In genomic region chr7:38977658-38978057, GRCh38 we compare ENCODE assay signal across 25 cellular contexts. TPM values are rescaled to one million over a fixed set of nuclear protein-coding genes. Genes with fewer than 3 reads are reported as not detected.
A peak's percentile ranks its signal among the peaks of the same experiment; 100 is the strongest.
DNase-seq lines count a peak whose midpoint lies in the region; ATAC-seq and TF ChIP-seq lines count a peak whose summit lies in the region.
"Had no signal": no experiment of that assay in that cellular context is flagged by ENCODE, and none has a peak within 500 bp of the region (broad histone marks: within the 10 kb centered on the region; RNA-seq: fewer than 3 reads in every experiment).

POU6F2 (plus strand) TSS chr7:38977909; CDS start chr7:38977954, 45 bp downstream.

- peaks cover 2% of the 10 kb centered on the region for H4K20me1 ChIP-seq in H9 (ENCODE audit: control insufficient read depth, insufficient read depth, insufficient read length)
- H4K20me1 ChIP-seq: BLaER1 had no signal

- H3K9me3 Mint-ChIP-seq in H9 (no peaks in the 10 kb centered on the region), WTC11 (no peaks in the 10 kb centered on the region)
- H3K9me3 Mint-ChIP-seq: activated CD4-positive, alpha-beta memory T cell treated with anti-CD3 and anti-CD28 coated beads for 36 hours; activated naive CD4-positive, alpha-beta T cell treated with anti-CD3 and anti-CD28 coated beads, Interleukin-2, amount 10 ng/mL, durations not matched to agents 7 days and 5 days; activated T-helper 1 cell treated with anti-CD3 and anti-CD28 coated beads, Interleukin-12 subunit alpha, Interleukin-12 subunit beta, Interleukin-2, Interleukin-4 antibody, amounts not matched to agents 30 ng/mL and 10 ng/mL and 1 ng/mL, durations not matched to agents 14 hours and 24 hours and 36 hours had no signal

- H3K18ac ChIP-seq in H9 (ENCODE audit: insufficient read length, low read depth, low read length), result no peak within 1 kb of the TSS

- intact Hi-C loops in breast epithelium (cut with DNase I; ENCODE audit: low total_unique reads), result no loop called here

- no peak within 1 kb of the TSS for H3K4ac ChIP-seq in H9 (ENCODE audit: low read depth, low read length)

- H3K4me3 ChIP-seq in iPS-20b (ENCODE audit: low read length), result peak within 1 kb of the TSS; percentile 32; the same call in 1 of the 2 replicates
- H3K4me3 ChIP-seq in breast epithelium, result no peak within 1 kb of the TSS
- H3K4me3 ChIP-seq: BLaER1, skin epidermis, thyroid gland had no signal

- WGBS in H9 (ENCODE audit: extremely low coverage, insufficient read length, low lambda C conversion rate), result no CpG with 5 or more reads among the region's 7 CpGs

- H4K91ac ChIP-seq in H9 (ENCODE audit: insufficient read length, low read depth, low read length), result no peak within 1 kb of the TSS

- peak within 1 kb of the TSS in 2 of 3 experiments; percentile 23 to 50; a peak in 3 of 7 replicates for H3K27ac Mint-ChIP-seq in H9
- peak within 1 kb of the TSS; percentile 26; the same call in 1 of the 2 replicates for H3K27ac Mint-ChIP-seq in WTC11
- H3K27ac Mint-ChIP-seq: activated CD4-positive, alpha-beta memory T cell treated with anti-CD3 and anti-CD28 coated beads for 36 hours; activated naive CD4-positive, alpha-beta T cell treated with anti-CD3 and anti-CD28 coated beads, Interleukin-2, amount 10 ng/mL, durations not matched to agents 7 days and 5 days; activated T-helper 1 cell treated with anti-CD3 and anti-CD28 coated beads, Interleukin-12 subunit alpha, Interleukin-12 subunit beta, Interleukin-2, Interleukin-4 antibody, amounts not matched to agents 30 ng/mL and 10 ng/mL and 1 ng/mL, durations not matched to agents 14 hours and 24 hours and 36 hours had no signal

- no peak for TF ChIP-seq POLR2A in breast epithelium (IDR thresholded peaks at IDR 0.05)

- no peak within 1 kb of the TSS for H3T11ph ChIP-seq in H9 (ENCODE audit: low read length)

- no peaks in the 10 kb centered on the region for H3K36me3 ChIP-seq in iPS-20b (ENCODE audit: insufficient read depth, low read depth, low read length)
- H3K36me3 ChIP-seq in breast epithelium, result no peaks in the 10 kb centered on the region
- H3K36me3 ChIP-seq: BLaER1, stomach, thyroid gland had no signal

- H3K4me3 Mint-ChIP-seq in H9 (peak within 1 kb of the TSS in 1 of 2 experiments; percentile 0; a peak in 2 of 5 replicates), WTC11 (peak within 1 kb of the TSS; percentile 74)
- H3K4me3 Mint-ChIP-seq: activated CD4-positive, alpha-beta memory T cell treated with anti-CD3 and anti-CD28 coated beads for 36 hours; activated naive CD4-positive, alpha-beta T cell treated with anti-CD3 and anti-CD28 coated beads, Interleukin-2, amount 10 ng/mL, durations not matched to agents 7 days and 5 days; activated T-helper 1 cell treated with anti-CD3 and anti-CD28 coated beads, Interleukin-12 subunit alpha, Interleukin-12 subunit beta, Interleukin-2, Interleukin-4 antibody, amounts not matched to agents 30 ng/mL and 10 ng/mL and 1 ng/mL, durations not matched to agents 14 hours and 24 hours and 36 hours had no signal

- H3K4me1 Mint-ChIP-seq in H9 (peaks cover 12 to 23% of the 10 kb centered on the region in 2 experiments), WTC11 (peaks cover 15% of the 10 kb centered on the region)
- H3K4me1 Mint-ChIP-seq: activated naive CD4-positive, alpha-beta T cell treated with anti-CD3 and anti-CD28 coated beads, Interleukin-2, amount 10 ng/mL, durations not matched to agents 7 days and 5 days had no signal

- no peak within 1 kb of the TSS for H3K14ac ChIP-seq in H9 (ENCODE audit: insufficient read depth, low read length)

- peaks cover 25% of the 10 kb centered on the region for H3K27me3 Mint-ChIP-seq in H9 (ENCODE audit: low read depth)
- peaks cover 17% of the 10 kb centered on the region for H3K27me3 Mint-ChIP-seq in WTC11 (ENCODE audit: low read depth)

- H2BK15ac ChIP-seq in H9 (ENCODE audit: low read depth, low read length), result no peak within 1 kb of the TSS

- H3K27ac ChIP-seq in H9 (ENCODE audit: insufficient read length, low read depth, low read length) (no peak within 1 kb of the TSS), iPS-20b (ENCODE audit: low read length) (peak within 1 kb of the TSS; percentile 56), breast epithelium (no peak within 1 kb of the TSS)
- H3K27ac ChIP-seq: BLaER1, epithelial cell of prostate, skin epidermis, stomach, thyroid gland had no signal

- TF ChIP-seq CTCF in H9 (conservative IDR thresholded peaks at IDR 0.05), result no peak
- TF ChIP-seq CTCF in WTC11 (IDR thresholded peaks at IDR 0.05), result no peak
- TF ChIP-seq CTCF in breast epithelium (IDR thresholded peaks at IDR 0.05), result no peak

- H3K9ac ChIP-seq in H9 (ENCODE audit: extremely low read depth, insufficient read length, low read length) (no peak within 1 kb of the TSS), iPS-20b (ENCODE audit: low read depth, low read length) (peak within 1 kb of the TSS; percentile 63; the same call in 1 of the 2 replicates)
- H3K9ac ChIP-seq: BLaER1 had no signal

- H3K56ac ChIP-seq in H9 (ENCODE audit: insufficient read length, low read depth, low read length), result no peak within 1 kb of the TSS

- H4K5ac ChIP-seq in H9 (ENCODE audit: insufficient read length, low read depth, low read length), result no peak within 1 kb of the TSS

- H3K27me3 ChIP-seq in H9 (ENCODE audit: insufficient read depth, low read length) (no peaks in the 10 kb centered on the region), iPS-20b (ENCODE audit: insufficient read depth, low read length) (peaks cover 25% of the 10 kb centered on the region), breast epithelium (peaks cover 4 to 35% of the 10 kb centered on the region in 2 donors)
- H3K27me3 ChIP-seq: BLaER1, thyroid gland had no signal

- no peaks in the 10 kb centered on the region for H3K79me1 ChIP-seq in H9 (ENCODE audit: insufficient read depth, low read depth, low read length, poor library complexity, severe bottlenecking)

- no peak for DNase-seq in H9
- no peak for DNase-seq in WTC11 (ENCODE audit: low spot score)
- peak; percentile 34 for DNase-seq in retina
- DNase-seq in SIG-M5 treated with dmso at 0.1 percent for 504 hours (lab: John Stamatoyannopoulos, UW; ENCODE audit: unreplicated experiment), result no peak
- DNase-seq in breast epithelium (ENCODE audit: low spot score in 2 of 2), result no peak
- DNase-seq: activated CD4-positive, alpha-beta memory T cell treated with anti-CD3 and anti-CD28 coated beads for 36 hours; activated CD4-positive, CD25-positive, alpha-beta regulatory T cell treated with anti-CD3 and anti-CD28 coated beads, Interleukin-2, amount 50 U/mL, for 72 hours; activated CD8-positive, alpha-beta memory T cell treated with anti-CD3 and anti-CD28 coated beads, Interleukin-2, amount 50 U/mL, for 4 hours; activated naive CD4-positive, alpha-beta T cell treated with anti-CD3 and anti-CD28 coated beads, Interleukin-2, amount 10 ng/mL, durations not matched to agents 7 days and 5 days; DND-41; effector CD4-positive, alpha-beta T cell; NCI-H1694 treated with DMSO at 0.1 percent for 48 hours; NCI-H748 treated with DMSO at 0.1 percent for 48 hours; occipital lobe; RPMI8226; stimulated activated CD4-positive, alpha-beta T cell treated with anti-CD3 and anti-CD28 coated beads, Interleukin-1b, Interleukin-23, amount 100 ng/mL, for 48 hours; stomach; thyroid gland had no signal

- H3K36me3 Mint-ChIP-seq in H9 (ENCODE audit: insufficient read depth in 1 of 3, low read depth in 3 of 3), result no peaks in the 10 kb centered on the region; a peak in 1 of 7 replicates
- no peaks in the 10 kb centered on the region for H3K36me3 Mint-ChIP-seq in WTC11
- H3K36me3 Mint-ChIP-seq: activated CD4-positive, alpha-beta memory T cell treated with anti-CD3 and anti-CD28 coated beads for 36 hours; activated naive CD4-positive, alpha-beta T cell treated with anti-CD3 and anti-CD28 coated beads, Interleukin-2, amount 10 ng/mL, durations not matched to agents 7 days and 5 days had no signal

- no peak within 1 kb of the TSS for H4K8ac ChIP-seq in H9 (replicated peaks; ENCODE audit: insufficient read length, low read depth, low read length)

- H2AK5ac ChIP-seq in H9 (ENCODE audit: insufficient read length, low read length), result no peak within 1 kb of the TSS

- peak within 1 kb of the TSS; percentile 92 for H2AFZ ChIP-seq in H9 (ENCODE audit: low read length)

- H3K79me2 ChIP-seq in H9 (ENCODE audit: insufficient read depth, low read length), result no peaks in the 10 kb centered on the region

- H2BK5ac ChIP-seq in H9 (ENCODE audit: insufficient read length, low read length), result no peak within 1 kb of the TSS

- no peak within 1 kb of the TSS for H2BK120ac ChIP-seq in H9 (ENCODE audit: low read depth, low read length, poor library complexity, severe bottlenecking)

- H3K23me2 ChIP-seq in H9 (ENCODE audit: insufficient read length, low read depth, low read length, poor library complexity, severe bottlenecking), result peaks cover 7% of the 10 kb centered on the region

- peaks cover 2% of the 10 kb centered on the region; the same call in 1 of the 2 replicates for H3K4me1 ChIP-seq in H9 (ENCODE audit: insufficient read depth, low read length)
- peaks cover 10% of the 10 kb centered on the region; the same call in 1 of the 2 replicates for H3K4me1 ChIP-seq in iPS-20b (ENCODE audit: insufficient read depth, low read length)
- H3K4me1 ChIP-seq in breast epithelium, result no peaks in the 10 kb centered on the region
- H3K4me1 ChIP-seq: BLaER1 had no signal

- POLR2A ChIA-PET in WTC11 (lab: Charles Lee), result no interaction called here

- ATAC-seq in WTC11, result no peak
- ATAC-seq in HG02885 (IDR thresholded peaks at IDR 0.05; ENCODE audit: poor library complexity, unreplicated experiment), result no peak

- no peak within 1 kb of the TSS for H2BK12ac ChIP-seq in H9 (ENCODE audit: insufficient read length, low read depth, low read length)

- no peak within 1 kb of the TSS for H3K23ac ChIP-seq in H9 (ENCODE audit: insufficient read length, low read depth, low read length)

- H3K9me3 ChIP-seq in H9 (ENCODE audit: control insufficient read depth, low read depth, low read length) (no peaks in the 10 kb centered on the region), iPS-20b (ENCODE audit: insufficient read depth, low read depth, low read length) (no peaks in the 10 kb centered on the region), breast epithelium (no peaks in the 10 kb centered on the region)
- H3K9me3 ChIP-seq: stomach, thyroid gland had no signal

- H2BK20ac ChIP-seq in H9 (ENCODE audit: low read depth, low read length, poor library complexity, severe bottlenecking), result no peak within 1 kb of the TSS

- H3K4me2 ChIP-seq in H9 (ENCODE audit: insufficient read depth, insufficient read length, low read length), result peak within 1 kb of the TSS; percentile 2
- H3K4me2 ChIP-seq: BLaER1 had no signal

- CTCF ChIA-PET in WTC11 (lab: Charles Lee), result no interaction called here

TF ChIP-seq in WTC11, 78 proteins besides CTCF, POLR2A, EP300 and RAD21 (continues in another document):
- no peak for TF ChIP-seq JAZF1 (CRISPR knock-in tag; IDR thresholded peaks at IDR 0.05)

RNA-seq across cellular contexts. Expression of gene POU6F2, which starts in this region (rescaled TPM):
- total RNA-seq in H9 (2021) (1.9 and 3.5 TPM in 2 replicates), WTC11 (2021) (2.9 to 3.3 TPM (median 2.9 TPM) in 3 replicates), breast epithelium (under 1 TPM in 1 of 3 donors, not detected in 2; under 0.01 TPM)
- total RNA-seq: activated CD4-positive, alpha-beta memory T cell treated with anti-CD3 and anti-CD28 coated beads for 36 hours; activated T-helper 1 cell treated with anti-CD3 and anti-CD28 coated beads, Interleukin-12 subunit alpha, Interleukin-12 subunit beta, Interleukin-2, Interleukin-4 antibody, amounts not matched to agents 30 ng/mL and 10 ng/mL and 1 ng/mL, durations not matched to agents 14 hours and 24 hours and 36 hours; lung microvascular endothelial cell had no signal
